ENCODE assay signal across 11 cellular contexts in the genomic region with DNA sequence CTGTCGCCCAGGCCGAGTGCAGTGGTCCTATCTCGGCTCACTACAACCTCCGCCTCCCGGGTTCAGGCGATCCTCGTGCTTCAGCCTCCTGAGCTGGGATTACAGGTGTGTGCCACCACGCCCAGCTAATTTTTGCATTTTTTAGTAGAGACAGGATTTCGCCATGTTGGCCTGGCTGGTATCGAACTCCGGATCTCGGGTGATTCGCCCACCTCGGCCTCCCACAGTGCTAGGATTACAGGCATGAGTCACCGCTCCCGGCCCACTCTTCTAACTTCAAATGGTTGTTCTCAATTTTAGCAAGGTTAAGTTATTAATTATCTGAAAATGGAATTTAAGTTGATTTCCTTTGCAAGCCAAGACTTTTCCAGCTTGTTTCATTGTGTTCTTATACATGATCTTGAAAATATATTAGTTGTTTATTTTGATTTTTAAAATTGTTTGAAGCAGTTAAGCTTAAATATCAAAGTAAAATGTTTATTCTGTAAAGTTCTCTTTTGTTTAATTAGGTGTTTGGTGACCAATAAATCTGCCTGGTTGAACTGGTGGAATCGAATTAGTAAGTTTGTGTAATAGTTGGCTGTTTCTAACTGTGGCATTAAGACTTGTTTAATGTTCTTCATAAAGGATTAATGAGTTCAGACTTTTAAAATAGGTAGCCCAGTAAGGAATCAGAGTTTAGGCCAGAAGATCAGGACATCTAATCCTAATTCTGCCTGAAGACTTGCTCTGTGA. TPM values are rescaled to one million over a fixed set of nuclear protein-coding genes. Genes with fewer than 3 reads are reported as not detected.
DNase-seq lines count a peak whose midpoint lies in the region; ATAC-seq and TF ChIP-seq lines count a peak whose summit lies in the region.
"Had no signal": no experiment of that assay in that cellular context is flagged by ENCODE, and none has a peak within 500 bp of the region (broad histone marks: within the 10 kb centered on the region; RNA-seq: fewer than 3 reads in every experiment).

No MANE protein-coding gene starts in this region.

- no peak for TF ChIP-seq POLR2A in prostate gland (IDR thresholded peaks at IDR 0.05)

- no peak overlapping the region for H2AFZ ChIP-seq in KMS-11 (ENCODE audit: low read depth)

- ATAC-seq in GM18873 (IDR thresholded peaks at IDR 0.05; ENCODE audit: low FRiP score, unreplicated experiment), result no peak
- no peak for ATAC-seq in HG03378 (IDR thresholded peaks at IDR 0.05; ENCODE audit: unreplicated experiment)

- H3K4me1 Mint-ChIP-seq in activated T-helper 1 cell treated with anti-CD3 and anti-CD28 coated beads, Interleukin-12 subunit alpha, Interleukin-12 subunit beta, Interleukin-2, Interleukin-4 antibody, amounts not matched to agents 30 ng/mL and 10 ng/mL and 1 ng/mL, durations not matched to agents 14 hours and 24 hours and 36 hours (ENCODE audit: low read depth), result peaks cover 40% of the 10 kb centered on the region

- H3K4me3 Mint-ChIP-seq in activated T-helper 1 cell treated with anti-CD3 and anti-CD28 coated beads, Interleukin-12 subunit alpha, Interleukin-12 subunit beta, Interleukin-2, Interleukin-4 antibody, amounts not matched to agents 30 ng/mL and 10 ng/mL and 1 ng/mL, durations not matched to agents 14 hours and 24 hours and 36 hours, result peak overlapping the region; percentile 60

- peaks cover 21% of the 10 kb centered on the region for H3K4me1 ChIP-seq in BLaER1
- peaks cover 29% of the 10 kb centered on the region for H3K4me1 ChIP-seq in KMS-11 (ENCODE audit: low read depth, poor library complexity, severe bottlenecking)
- H3K4me1 ChIP-seq in prostate gland (replicated peaks), result peaks cover 5% of the 10 kb centered on the region

- H3K36me3 Mint-ChIP-seq in activated T-helper 1 cell treated with anti-CD3 and anti-CD28 coated beads, Interleukin-12 subunit alpha, Interleukin-12 subunit beta, Interleukin-2, Interleukin-4 antibody, amounts not matched to agents 30 ng/mL and 10 ng/mL and 1 ng/mL, durations not matched to agents 14 hours and 24 hours and 36 hours (ENCODE audit: low read depth), result peaks cover 16% of the 10 kb centered on the region
- H3K36me3 Mint-ChIP-seq: IgD-negative memory B cell had no signal

- H4K20me1 ChIP-seq in BLaER1 (no peaks in the 10 kb centered on the region), KMS-11 (ENCODE audit: insufficient read depth) (no peaks in the 10 kb centered on the region)

- H3K9ac ChIP-seq in BLaER1 (no peak overlapping the region), KMS-11 (no peak overlapping the region)

- H3K27ac ChIP-seq in BLaER1 (no peak overlapping the region), KMS-11 (no peak overlapping the region), prostate gland (peak overlapping the region; percentile 94 to 97)

- no peaks in the 10 kb centered on the region for H3K27me3 ChIP-seq in BLaER1
- H3K27me3 ChIP-seq in KMS-11 (ENCODE audit: insufficient read depth, low read depth), result no peaks in the 10 kb centered on the region
- H3K27me3 ChIP-seq in prostate gland (replicated peaks; ENCODE audit: insufficient read depth), result no peaks in the 10 kb centered on the region

- DNase-seq in activated T-helper 1 cell treated with anti-CD3 and anti-CD28 coated beads, Interleukin-12 subunit alpha, Interleukin-12 subunit beta, Interleukin-2, Interleukin-4 antibody, amounts not matched to agents 30 ng/mL and 10 ng/mL and 1 ng/mL, durations not matched to agents 14 hours and 24 hours and 36 hours (ENCODE audit: low spot score), result no peak
- DNase-seq in prostate gland (ENCODE audit: low spot score) (no peak), DMS53 treated with DMSO at 0.1 percent for 48 hours (lab: John Stamatoyannopoulos, UW; ENCODE audit: unreplicated experiment) (no peak), middle frontal gyrus (ENCODE audit: extremely low spot score, low spot score) (no peak)

- peaks cover 40% of the 10 kb centered on the region for H3K79me2 ChIP-seq in KMS-11 (ENCODE audit: insufficient read depth, low read depth)

- H3K9me3 ChIP-seq in BLaER1 (no peaks in the 10 kb centered on the region), prostate gland (no peaks in the 10 kb centered on the region)

- 61% methylated on average over 17 of the region's 17 CpGs for WGBS in prostate gland

- intact Hi-C loops in activated T-helper 1 cell treated with anti-CD3 and anti-CD28 coated beads, Interleukin-12 subunit alpha, Interleukin-12 subunit beta, Interleukin-2, Interleukin-4 antibody, amounts not matched to agents 30 ng/mL and 10 ng/mL and 1 ng/mL, durations not matched to agents 14 hours and 24 hours and 36 hours (cut with micrococcal nuclease), result loop anchor here (10.0 kb wide), 1 partner anchor 1443 kb away; a partner anchor contains a TSS
- intact Hi-C loops in prostate gland (cut with DNase I), result loop anchor here (5.0 kb wide), 1 partner anchor 66 kb away; a partner anchor contains a TSS

- H3K4me3 ChIP-seq in BLaER1, result no peak overlapping the region
- no peak overlapping the region for H3K4me3 ChIP-seq in KMS-11 (IDR thresholded peaks at IDR 0.05; ENCODE audit: insufficient read depth, low read depth, low read length)
- H3K4me3 ChIP-seq in prostate gland, result peak overlapping the region; percentile 78 to 87

- no peak for TF ChIP-seq CTCF in KMS-11 (conservative IDR thresholded peaks at IDR 0.05; ENCODE audit: low read depth, low read length)
- TF ChIP-seq CTCF in prostate gland (IDR thresholded peaks at IDR 0.05), result no peak

- no peaks in the 10 kb centered on the region for H3K9me3 Mint-ChIP-seq in activated T-helper 1 cell treated with anti-CD3 and anti-CD28 coated beads, Interleukin-12 subunit alpha, Interleukin-12 subunit beta, Interleukin-2, Interleukin-4 antibody, amounts not matched to agents 30 ng/mL and 10 ng/mL and 1 ng/mL, durations not matched to agents 14 hours and 24 hours and 36 hours
- H3K9me3 Mint-ChIP-seq: IgD-negative memory B cell had no signal

- H3K27ac Mint-ChIP-seq in activated T-helper 1 cell treated with anti-CD3 and anti-CD28 coated beads, Interleukin-12 subunit alpha, Interleukin-12 subunit beta, Interleukin-2, Interleukin-4 antibody, amounts not matched to agents 30 ng/mL and 10 ng/mL and 1 ng/mL, durations not matched to agents 14 hours and 24 hours and 36 hours, result no peak overlapping the region

- H3K4me2 ChIP-seq in BLaER1 (peak overlapping the region; percentile 73), KMS-11 (peak overlapping the region; percentile 45)

- H3K27me3 Mint-ChIP-seq in activated T-helper 1 cell treated with anti-CD3 and anti-CD28 coated beads, Interleukin-12 subunit alpha, Interleukin-12 subunit beta, Interleukin-2, Interleukin-4 antibody, amounts not matched to agents 30 ng/mL and 10 ng/mL and 1 ng/mL, durations not matched to agents 14 hours and 24 hours and 36 hours (ENCODE audit: insufficient read depth), result peaks cover 11% of the 10 kb centered on the region
- H3K27me3 Mint-ChIP-seq: IgD-negative memory B cell had no signal

- H3K36me3 ChIP-seq in BLaER1 (0 out of 2 replicates have a peak, but pooled peaks cover 7% of the 10 kb centered on the region), KMS-11 (ENCODE audit: insufficient read depth) (no peaks in the 10 kb centered on the region), prostate gland (no peaks in the 10 kb centered on the region)

RNA-seq across cellular contexts. Expression of a gene that starts 2.3 kb away (rescaled TPM):
- 14.1 TPM in 2 replicates for total RNA-seq in activated T-helper 1 cell treated with anti-CD3 and anti-CD28 coated beads, Interleukin-12 subunit alpha, Interleukin-12 subunit beta, Interleukin-2, Interleukin-4 antibody, amounts not matched to agents 30 ng/mL and 10 ng/mL and 1 ng/mL, durations not matched to agents 14 hours and 24 hours and 36 hours
- 10 to 100 TPM; 11.9 to 48.4 TPM for total RNA-seq in prostate gland

RNA-seq across cellular contexts. Expression of a gene that starts 30.3 kb away (rescaled TPM):
- total RNA-seq in activated T-helper 1 cell treated with anti-CD3 and anti-CD28 coated beads, Interleukin-12 subunit alpha, Interleukin-12 subunit beta, Interleukin-2, Interleukin-4 antibody, amounts not matched to agents 30 ng/mL and 10 ng/mL and 1 ng/mL, durations not matched to agents 14 hours and 24 hours and 36 hours, result 0.07 and 0.10 TPM in 2 replicates
- total RNA-seq in prostate gland, result 1 to 10 TPM; 1.0 to 5.7 TPM
- total RNA-seq: mononuclear cell; T-helper 1 cell treated with Interleukin-12 subunit alpha and Interleukin-12 subunit beta and Interleukin-4 antibody, amounts not matched to agents 30 ng/mL and 1 ng/mL, for 36 hours had no signal

Comparison
In these comparisons a context has a peak if more than half of its experiments do, and no peak if none do; other contexts are left out.
1. H3K27ac ChIP-seq: peak in prostate gland (2 of 2); none in BLaER1 (single experiment) and KMS-11 (single experiment).
2. H3K4me3 ChIP-seq: peak in prostate gland (2 of 2); none in BLaER1 (single experiment) and KMS-11 (single experiment).